16 cellular contexts compared by ENCODE assay signal in the genomic region with DNA sequence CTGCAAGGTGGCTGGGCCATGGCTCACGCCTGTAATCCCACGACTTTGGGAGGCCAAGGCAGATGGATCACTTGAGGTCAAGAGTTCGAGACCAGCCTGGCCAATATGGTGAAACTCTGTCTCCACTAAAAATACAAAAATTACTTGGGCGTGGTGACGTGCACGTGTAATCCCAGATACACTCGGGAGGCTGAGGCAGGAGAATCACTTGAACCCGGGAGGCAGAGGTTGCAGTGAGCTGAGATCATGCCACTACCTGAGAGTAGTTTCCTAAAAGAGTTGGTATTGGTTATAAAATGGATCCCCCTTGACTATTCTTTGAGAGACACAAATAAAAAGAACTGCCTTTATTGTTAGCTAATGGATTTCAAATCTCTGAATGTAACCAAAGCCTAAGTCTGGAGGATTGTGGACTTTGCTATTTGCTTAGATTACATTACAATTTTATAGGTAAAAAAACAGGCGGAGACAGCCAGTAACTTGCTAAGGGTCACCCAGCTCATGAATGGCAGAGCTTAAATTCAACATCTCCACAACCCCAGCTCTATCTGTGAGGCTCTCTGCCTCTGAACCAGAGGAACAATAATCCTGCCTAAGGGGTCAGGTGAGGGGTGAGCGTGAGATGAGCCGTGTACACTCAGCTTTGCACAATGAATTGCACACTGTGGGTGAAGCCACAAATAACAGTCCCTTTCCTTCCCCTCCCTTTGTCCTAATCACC.
"Had no signal": no experiment of that assay in that cellular context is flagged by ENCODE, and none has a peak within 500 bp of the region (broad histone marks: within the 10 kb centered on the region; RNA-seq: fewer than 3 reads in every experiment).

No MANE protein-coding gene starts in this region.

- H3K4me3 ChIP-seq: coronary artery, ovary, thyroid gland had no signal

- DNase-seq: activated CD4-positive, alpha-beta memory T cell treated with anti-CD3 and anti-CD28 coated beads, Interleukin-2, amount 10 ng/mL, durations not matched to agents 7 days and 5 days; activated CD4-positive, alpha-beta T cell treated with anti-CD3 and anti-CD28 coated beads for 4 hours; activated CD8-positive, alpha-beta memory T cell treated with anti-CD3 and anti-CD28 coated beads, Interleukin-2, amount 50 U/mL, for 4 hours; activated gamma-delta T cell; activated T-cell treated with anti-CD3 and anti-CD28 coated beads, Interleukin-2, amount 50 U/mL, for 72 hours; caudate nucleus; effector CD4-positive, alpha-beta T cell; glutamatergic neuron; stimulated activated CD4-positive, alpha-beta T cell treated with anti-CD3 and anti-CD28 coated beads, Interleukin-2, amount 100 ng/mL, for 48 hours; T-helper 17 cell; thyroid gland had no signal

- H3K27me3 ChIP-seq: ovary, thyroid gland had no signal

- H3K27ac ChIP-seq: coronary artery, thyroid gland had no signal

- H3K36me3 ChIP-seq: ovary, thyroid gland had no signal

- ATAC-seq: activated naive CD4-positive, alpha-beta T cell treated with anti-CD3 and anti-CD28 coated beads, Interleukin-2, amount 50 U/mL, for 72 hours; activated T-cell treated with anti-CD3 and anti-CD28 coated beads, Interleukin-2, amount 50 U/mL, for 72 hours; stimulated activated memory B cell treated with anti-CD40 and anti-IgM and Interleukin-4, amounts not matched to agents 10 μg/mL and 1 μg/mL and 100 μg/mL, for 72 hours; T-helper 17 cell; WTC11 had no signal

- H3K9me3 ChIP-seq: ovary, thyroid gland had no signal
